ENCODE assay signal across 10 cellular contexts in genomic region chr3:56795097-56795806, GRCh38. TPM values are rescaled to one million over a fixed set of nuclear protein-coding genes. Genes with fewer than 3 reads are reported as not detected.
DNase-seq lines count a peak whose midpoint lies in the region; ATAC-seq and TF ChIP-seq lines count a peak whose summit lies in the region.
"Had no signal": no experiment of that assay in that cellular context is flagged by ENCODE, and none has a peak within 500 bp of the region (broad histone marks: within the 10 kb centered on the region; RNA-seq: fewer than 3 reads in every experiment).

No MANE protein-coding gene starts in this region.

- 73 to 86% methylated on average over 3 to 4 of the region's 7 CpGs for WGBS in gastroesophageal sphincter (ENCODE audit: low coverage in 1 of 2), 2 donors

- no peak for TF ChIP-seq EP300 in gastroesophageal sphincter (IDR thresholded peaks at IDR 0.05)

- H3K36me3 ChIP-seq in gastroesophageal sphincter: no peaks in the 10 kb centered on the region

- TF ChIP-seq CTCF in gastroesophageal sphincter (IDR thresholded peaks at IDR 0.05): no peak

- ATAC-seq in gastroesophageal sphincter: peak; percentile 41
- no peak for ATAC-seq in stimulated activated naive B cell treated with anti-CD40 and anti-IgM and Interleukin-4, amounts not matched to agents 10 μg/mL and 1 μg/mL and 100 μg/mL, for 72 hours (replicated peaks)
- no peak for ATAC-seq in GM21515 (IDR thresholded peaks at IDR 0.05; ENCODE audit: unreplicated experiment)

- peaks cover 3% of the 10 kb centered on the region for H3K9me3 Mint-ChIP-seq in activated naive CD8-positive, alpha-beta T cell (ENCODE audit: low read depth)
- no peaks in the 10 kb centered on the region for H3K9me3 Mint-ChIP-seq in stimulated activated naive B cell treated with anti-CD40 and anti-IgM and Interleukin-4, amounts not matched to agents 10 μg/mL and 1 μg/mL and 100 μg/mL, for 72 hours

- H3K4me1 Mint-ChIP-seq in activated naive CD8-positive, alpha-beta T cell (ENCODE audit: low read depth): peaks cover 74% of the 10 kb centered on the region
- H3K4me1 Mint-ChIP-seq in stimulated activated naive B cell treated with anti-CD40 and anti-IgM and Interleukin-4, amounts not matched to agents 10 μg/mL and 1 μg/mL and 100 μg/mL, for 72 hours: peaks cover 15 to 45% of the 10 kb centered on the region in 2 donors

- peak overlapping the region; percentile 90 for H3K27ac Mint-ChIP-seq in activated naive CD8-positive, alpha-beta T cell
- H3K27ac Mint-ChIP-seq in stimulated activated naive B cell treated with anti-CD40 and anti-IgM and Interleukin-4, amounts not matched to agents 10 μg/mL and 1 μg/mL and 100 μg/mL, for 72 hours: peak overlapping the region; percentile 42

- no peaks in the 10 kb centered on the region for H3K27me3 ChIP-seq in gastroesophageal sphincter

- DNase-seq in activated CD8-positive, alpha-beta memory T cell treated with anti-CD3 and anti-CD28 coated beads for 24 hours: peak; percentile 35
- DNase-seq in activated CD8-positive, alpha-beta memory T cell treated with anti-CD3 and anti-CD28 coated beads, Interleukin-2, amount 50 U/mL, for 4 hours: no peak
- no peak for DNase-seq in stimulated activated naive B cell treated with anti-CD40 and anti-IgM and Interleukin-4, amounts not matched to agents 10 μg/mL and 1 μg/mL and 100 μg/mL, for 72 hours
- DNase-seq in ecto neural progenitor cell (ENCODE audit: low spot score) (no peak), NCI-H524 (lab: John Stamatoyannopoulos, UW) (no peak)
- DNase-seq: ACHN; activated CD4-positive, alpha-beta T cell treated with anti-CD3 and anti-CD28 coated beads for 48 hours had no signal

- peaks cover 0 to 52% (median 2%) of the 10 kb centered on the region in 3 donors for H3K4me1 ChIP-seq in gastroesophageal sphincter

- H3K27ac ChIP-seq in gastroesophageal sphincter: peak overlapping the region in 2 of 4 donors; percentile 5 to 24

- H3K4me3 Mint-ChIP-seq in activated naive CD8-positive, alpha-beta T cell: peak overlapping the region; percentile 95
- no peak overlapping the region for H3K4me3 Mint-ChIP-seq in stimulated activated naive B cell treated with anti-CD40 and anti-IgM and Interleukin-4, amounts not matched to agents 10 μg/mL and 1 μg/mL and 100 μg/mL, for 72 hours

- peaks cover 7% of the 10 kb centered on the region for H3K36me3 Mint-ChIP-seq in activated naive CD8-positive, alpha-beta T cell
- peaks cover 7% of the 10 kb centered on the region in 2 donors for H3K36me3 Mint-ChIP-seq in stimulated activated naive B cell treated with anti-CD40 and anti-IgM and Interleukin-4, amounts not matched to agents 10 μg/mL and 1 μg/mL and 100 μg/mL, for 72 hours

- H3K27me3 Mint-ChIP-seq in activated naive CD8-positive, alpha-beta T cell: no peaks in the 10 kb centered on the region
- H3K27me3 Mint-ChIP-seq in stimulated activated naive B cell treated with anti-CD40 and anti-IgM and Interleukin-4, amounts not matched to agents 10 μg/mL and 1 μg/mL and 100 μg/mL, for 72 hours: no peaks in the 10 kb centered on the region

- H3K9me3 ChIP-seq in gastroesophageal sphincter: no peaks in the 10 kb centered on the region

- no peak for TF ChIP-seq POLR2A in gastroesophageal sphincter (IDR thresholded peaks at IDR 0.05)

- no peak overlapping the region for H3K4me3 ChIP-seq in gastroesophageal sphincter

RNA-seq across cellular contexts. Expression of gene ARHGEF3, which starts 6.5 kb away (rescaled TPM):
- total RNA-seq in gastroesophageal sphincter: 10 to 100 TPM; 10.1 to 21.6 (median 10.5) TPM
